18 cellular contexts compared by ENCODE assay signal in the genomic region with DNA sequence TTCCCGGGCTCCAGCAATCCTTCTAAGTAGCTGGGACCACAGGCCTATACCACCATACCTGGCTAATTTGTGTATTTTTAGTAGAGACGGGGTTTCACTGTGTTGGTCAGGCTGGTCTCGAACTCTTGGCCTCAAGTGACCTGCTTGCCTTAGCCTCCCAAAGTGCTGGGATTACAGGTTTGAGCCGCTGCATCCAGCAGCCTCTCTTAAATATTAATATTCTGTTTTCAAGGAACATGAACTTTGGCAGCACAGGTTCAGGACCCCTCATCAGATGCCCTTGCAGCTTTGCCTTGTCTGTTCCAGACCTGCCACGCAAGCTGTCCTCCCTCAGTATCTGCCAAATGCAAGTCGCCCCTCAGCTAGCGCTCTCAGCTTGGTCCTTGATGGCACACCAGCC.
A peak's percentile ranks its signal among the peaks of the same experiment; 100 is the strongest.
DNase-seq lines count a peak whose midpoint lies in the region; ATAC-seq and TF ChIP-seq lines count a peak whose summit lies in the region.
"Had no signal": no experiment of that assay in that cellular context is flagged by ENCODE, and none has a peak within 500 bp of the region (broad histone marks: within the 10 kb centered on the region; RNA-seq: fewer than 3 reads in every experiment).

No MANE protein-coding gene starts in this region.

- no peak overlapping the region for H3K4me3 Mint-ChIP-seq in osteocyte (ENCODE audit: unreplicated experiment)
- H3K4me3 Mint-ChIP-seq: B cell; CD4-positive, alpha-beta T cell; CD8-positive, alpha-beta T cell had no signal

- peaks cover 8% of the 10 kb centered on the region for H3K9me3 Mint-ChIP-seq in osteocyte (ENCODE audit: unreplicated experiment)

- H3K9me3 ChIP-seq in esophagus muscularis mucosa (peaks cover 0 to 13% (median 5%) of the 10 kb centered on the region in 4 donors), right lobe of liver (no peaks in the 10 kb centered on the region)
- H3K9me3 ChIP-seq: Caco-2 had no signal

- TF ChIP-seq POLR2A in esophagus muscularis mucosa (IDR thresholded peaks at IDR 0.05; ENCODE audit: low read depth) (no peak), right lobe of liver (IDR thresholded peaks at IDR 0.05) (no peak)

- 90% methylated on average over 7 of the region's 7 CpGs for WGBS in esophagus muscularis mucosa
- 88% methylated on average over 7 of the region's 7 CpGs for WGBS in right lobe of liver (ENCODE audit: insufficient coverage, low coverage, low lambda C conversion rate, missing lambda C conversion rate)

- H3K27me3 Mint-ChIP-seq in osteocyte (ENCODE audit: unreplicated experiment) = peaks cover 20% of the 10 kb centered on the region

- no peaks in the 10 kb centered on the region for H3K4me1 Mint-ChIP-seq in osteocyte (ENCODE audit: unreplicated experiment)
- H3K4me1 Mint-ChIP-seq: B cell had no signal

- H3K4me1 ChIP-seq in esophagus muscularis mucosa (no peaks in the 10 kb centered on the region), right lobe of liver (no peaks in the 10 kb centered on the region)
- H3K4me1 ChIP-seq: A549, Caco-2 had no signal

- no peak for TF ChIP-seq CTCF in esophagus muscularis mucosa (IDR thresholded peaks at IDR 0.05)
- TF ChIP-seq CTCF in osteocyte (IDR thresholded peaks at IDR 0.05) = no peak
- TF ChIP-seq CTCF in right lobe of liver (IDR thresholded peaks at IDR 0.05) = no peak

- no peak for ATAC-seq in right lobe of liver
- ATAC-seq: A549; CD8-positive, alpha-beta T cell had no signal

- H3K27me3 ChIP-seq in esophagus muscularis mucosa = peaks cover 0 to 10% (median 0%) of the 10 kb centered on the region in 4 donors
- H3K27me3 ChIP-seq in right lobe of liver = no peaks in the 10 kb centered on the region
- H3K27me3 ChIP-seq: BLaER1 treated with 17β-estradiol and CSF1 and Interleukin-3, amounts not matched to agents 10 nM and 100 nM had no signal

- DNase-seq in activated CD8-positive, alpha-beta memory T cell treated with anti-CD3 and anti-CD28 coated beads for 24 hours = peak; percentile 32
- no peak for DNase-seq in activated CD8-positive, alpha-beta memory T cell treated with anti-CD3 and anti-CD28 coated beads, Interleukin-2, amount 50 U/mL, for 4 hours
- peak; percentile 57 for DNase-seq in esophagus muscularis mucosa (ENCODE audit: extremely low spot score)
- peak; percentile 71 for DNase-seq in osteocyte (ENCODE audit: extremely low spot score, unreplicated experiment)
- no peak for DNase-seq in right lobe of liver
- no peak for DNase-seq in activated T-cell treated with anti-CD3 and anti-CD28 coated beads, Interleukin-2, amount 50 U/mL, for 1 hour
- DNase-seq: AML-193; Caco-2; Calu3; CD4-positive, alpha-beta T cell; DMS79 treated with DMSO at 0.1 percent for 48 hours; GF-D8 had no signal

- H3K27ac ChIP-seq in esophagus muscularis mucosa (replicated peaks in 1 of 4) (no peak overlapping the region), right lobe of liver (no peak overlapping the region)
- H3K27ac ChIP-seq: 22Rv1; A549; BLaER1 treated with 17β-estradiol and CSF1 and Interleukin-3, amounts not matched to agents 10 nM and 100 nM; C4-2B had no signal

- H3K36me3 ChIP-seq in esophagus muscularis mucosa (no peaks in the 10 kb centered on the region), right lobe of liver (no peaks in the 10 kb centered on the region)
- H3K36me3 ChIP-seq: BLaER1 treated with 17β-estradiol and CSF1 and Interleukin-3, amounts not matched to agents 10 nM and 100 nM had no signal

- no peaks in the 10 kb centered on the region for H3K36me3 Mint-ChIP-seq in osteocyte (ENCODE audit: unreplicated experiment)
- H3K36me3 Mint-ChIP-seq: CD8-positive, alpha-beta T cell had no signal

- H3K27ac Mint-ChIP-seq in osteocyte (ENCODE audit: unreplicated experiment) = no peak overlapping the region
- H3K27ac Mint-ChIP-seq: B cell; CD4-positive, alpha-beta T cell; CD8-positive, alpha-beta T cell had no signal

- H3K4me3 ChIP-seq in esophagus muscularis mucosa (no peak overlapping the region), right lobe of liver (no peak overlapping the region)
- H3K4me3 ChIP-seq: A549; BLaER1 treated with 17β-estradiol and CSF1 and Interleukin-3, amounts not matched to agents 10 nM and 100 nM had no signal

- intact Hi-C loops in esophagus muscularis mucosa (cut with DNase I) = no loop called here
- intact Hi-C loops in right lobe of liver (cut with DNase I) = no loop called here

- TF ChIP-seq EP300 in esophagus muscularis mucosa (IDR thresholded peaks at IDR 0.05) = no peak

Comparison
In these comparisons a context has a peak if more than half of its experiments do, and no peak if none do; other contexts are left out.
1. DNase-seq: peak in activated CD8-positive, alpha-beta memory T cell treated with anti-CD3 and anti-CD28 coated beads for 24 hours (single experiment), esophagus muscularis mucosa (single experiment) and osteocyte (single experiment); none in activated CD8-positive, alpha-beta memory T cell treated with anti-CD3 and anti-CD28 coated beads, Interleukin-2, amount 50 U/mL, for 4 hours (single experiment), right lobe of liver (0 of 3) and activated T-cell treated with anti-CD3 and anti-CD28 coated beads, Interleukin-2, amount 50 U/mL, for 1 hour (single experiment).